Comparison of ENCODE assay signal across 1 cellular context in genomic region chr17:19362293-19363113, GRCh38.
A peak's percentile ranks its signal among the peaks of the same experiment; 100 is the strongest.
TF ChIP-seq lines count a peak whose summit lies in the region.

TSS of gene B9D1 (minus strand) at chr17:19362723. CDS start at chr17:19362569, 154 bp downstream.

TF ChIP-seq in HepG2, 621 proteins besides CTCF, POLR2A, EP300 and RAD21 (continued from another document and continues in another):
- TF ChIP-seq SP5 (CRISPR knock-in tag; IDR thresholded peaks at IDR 0.05; ENCODE audit: borderline replicate concordance, low read depth) (peak; percentile 62), YEATS2 (CRISPR knock-in tag; IDR thresholded peaks at IDR 0.05; ENCODE audit: borderline replicate concordance) (peak; percentile 59), ZNF749 (CRISPR knock-in tag; IDR thresholded peaks at IDR 0.05; ENCODE audit: borderline replicate concordance) (no peak; the same call in 1 of the 2 replicates), ZNF296 (CRISPR knock-in tag; conservative IDR thresholded peaks at IDR 0.05) (peak; percentile 48; the same call in 1 of the 2 replicates), KLF6 (CRISPR knock-in tag; IDR thresholded peaks at IDR 0.05) (peak; percentile 46; the same call in 1 of the 2 replicates), ZBTB14 (CRISPR knock-in tag; IDR thresholded peaks at IDR 0.05) (peak; percentile 54; the same call in 1 of the 2 replicates), ZNF441 (CRISPR knock-in tag; IDR thresholded peaks at IDR 0.05; ENCODE audit: borderline replicate concordance) (0 out of 2 replicates have a peak, but pooled peaks have one; percentile 16), TARDBP (CRISPR knock-in tag; IDR thresholded peaks at IDR 0.05) (peak; percentile 47), ZNF142 (CRISPR knock-in tag; IDR thresholded peaks at IDR 0.05) (peak; percentile 86), IRX3 (CRISPR knock-in tag; IDR thresholded peaks at IDR 0.05; ENCODE audit: borderline replicate concordance, low read depth) (0 out of 2 replicates have a peak, but pooled peaks have one; percentile 36), DZIP1 (CRISPR knock-in tag; IDR thresholded peaks at IDR 0.05) (peak; percentile 92; the same call in 1 of the 2 replicates), MYNN (CRISPR knock-in tag; IDR thresholded peaks at IDR 0.05; ENCODE audit: low read depth) (0 out of 2 replicates have a peak, but pooled peaks have one; percentile 94), SKI (IDR thresholded peaks at IDR 0.05; ENCODE audit: partially characterized antibody) (no peak), MAZ (IDR thresholded peaks at IDR 0.05; ENCODE audit: borderline replicate concordance, low read depth, low read length) (0 out of 2 replicates have a peak, but pooled peaks have one; percentile 32), MAZ (CRISPR knock-in tag; IDR thresholded peaks at IDR 0.05; ENCODE audit: low read depth) (peak; percentile 76; the same call in 1 of the 2 replicates), ZNF788 (CRISPR knock-in tag; IDR thresholded peaks at IDR 0.05; ENCODE audit: borderline replicate concordance) (peak; percentile 92; the same call in 1 of the 2 replicates), NRL (CRISPR knock-in tag; IDR thresholded peaks at IDR 0.05; ENCODE audit: borderline replicate concordance) (peak; percentile 11; the same call in 1 of the 2 replicates), MXI1 (IDR thresholded peaks at IDR 0.05; ENCODE audit: borderline replicate concordance, low read depth, low read length) (peak; percentile 97; the same call in 2 of the 3 replicates), RBAK (CRISPR knock-in tag; IDR thresholded peaks at IDR 0.05) (0 out of 2 replicates have a peak, but pooled peaks have one; percentile 51), MTERF4 (CRISPR knock-in tag; IDR thresholded peaks at IDR 0.05) (no peak; the same call in 1 of the 2 replicates), ZNF614 (CRISPR knock-in tag; IDR thresholded peaks at IDR 0.05; ENCODE audit: borderline replicate concordance) (peak; percentile 87; the same call in 1 of the 2 replicates), ZNF329 (CRISPR knock-in tag; IDR thresholded peaks at IDR 0.05; ENCODE audit: low read depth) (0 out of 2 replicates have a peak, but pooled peaks have one; percentile 15), NFE2L2 (IDR thresholded peaks at IDR 0.05; ENCODE audit: low read length) (no peak), MTF2 (CRISPR knock-in tag; IDR thresholded peaks at IDR 0.05; ENCODE audit: borderline replicate concordance) (peak; percentile 89), REXO4 (CRISPR knock-in tag; IDR thresholded peaks at IDR 0.05; ENCODE audit: borderline replicate concordance) (no peak), UBTF (CRISPR knock-in tag; IDR thresholded peaks at IDR 0.05) (peak; percentile 80), SIN3A (IDR thresholded peaks at IDR 0.05; ENCODE audit: borderline replicate concordance, low read depth, low read length) (peak; percentile 83; the same call in 1 of the 2 replicates), YEATS4 (CRISPR knock-in tag; IDR thresholded peaks at IDR 0.05; ENCODE audit: borderline replicate concordance) (peak; percentile 64), ZNF3 (CRISPR knock-in tag; IDR thresholded peaks at IDR 0.05) (no peak), MXD1 (CRISPR knock-in tag; IDR thresholded peaks at IDR 0.05) (peak; percentile 42; the same call in 1 of the 2 replicates), ZNF512 (CRISPR knock-in tag; IDR thresholded peaks at IDR 0.05) (no peak), ZNF24 (IDR thresholded peaks at IDR 0.05) (no peak), ELF3 (CRISPR knock-in tag; IDR thresholded peaks at IDR 0.05) (peak; percentile 39; the same call in 1 of the 2 replicates), RFX3 (CRISPR knock-in tag; IDR thresholded peaks at IDR 0.05) (peak; percentile 96), ZBTB39 (CRISPR knock-in tag; IDR thresholded peaks at IDR 0.05) (0 out of 2 replicates have a peak, but pooled peaks have one; percentile 24), KDM5A (IDR thresholded peaks at IDR 0.05; ENCODE audit: borderline replicate concordance, low read length) (peak; percentile 95), CAMTA2 (CRISPR knock-in tag; IDR thresholded peaks at IDR 0.05; ENCODE audit: borderline replicate concordance) (no peak), ZC3H4 (CRISPR knock-in tag; IDR thresholded peaks at IDR 0.05; ENCODE audit: borderline replicate concordance) (no peak), PATZ1 (CRISPR knock-in tag; IDR thresholded peaks at IDR 0.05) (peak; percentile 67; the same call in 1 of the 2 replicates), SIX4 (CRISPR knock-in tag; IDR thresholded peaks at IDR 0.05) (no peak; the same call in 1 of the 2 replicates)
